10 cellular contexts compared by ENCODE assay signal in the genomic region with DNA sequence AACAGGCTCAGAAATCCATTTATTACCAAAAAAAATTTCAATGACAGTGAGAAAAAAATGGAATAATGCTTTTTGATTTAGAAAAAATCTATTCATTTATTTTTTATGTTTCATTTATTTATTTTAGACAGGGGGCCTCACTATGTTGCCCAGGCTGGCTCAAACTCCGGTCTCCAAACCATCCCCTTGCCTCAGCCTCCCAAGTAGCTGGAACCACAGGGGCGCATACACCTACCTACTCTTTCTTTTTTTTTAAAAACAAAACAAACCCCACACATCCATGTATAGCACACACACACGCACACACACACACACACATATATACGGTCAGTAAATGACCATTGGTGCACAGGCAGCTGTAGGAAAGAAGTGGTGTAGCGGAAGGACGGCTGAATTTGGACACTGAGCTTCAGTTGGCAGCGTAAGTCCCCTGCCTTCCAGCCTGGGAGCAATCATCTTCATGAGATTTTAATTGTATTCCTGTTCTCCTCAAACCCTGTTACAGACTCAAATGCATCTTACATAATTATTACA. TPM values are rescaled to one million over a fixed set of nuclear protein-coding genes. Genes with fewer than 3 reads are reported as not detected.
DNase-seq lines count a peak whose midpoint lies in the region; ATAC-seq, FAIRE-seq and TF ChIP-seq lines count a peak whose summit lies in the region.
"Had no signal": no experiment of that assay in that cellular context is flagged by ENCODE, and none has a peak within 500 bp of the region (broad histone marks: within the 10 kb centered on the region; RNA-seq: fewer than 3 reads in every experiment).

No MANE protein-coding gene starts in this region.

- H3K27ac Mint-ChIP-seq in neural progenitor cell: peak overlapping the region; percentile 99

- peaks cover 2% of the 10 kb centered on the region for H3K27me3 Mint-ChIP-seq in neural progenitor cell (ENCODE audit: insufficient read depth, low read depth)

- no peaks in the 10 kb centered on the region for H3K27me3 ChIP-seq in neural progenitor cell

- H3K4me3 Mint-ChIP-seq in neural progenitor cell: peak overlapping the region; percentile 84
- H3K4me3 Mint-ChIP-seq: CD4-positive, CD25-positive, alpha-beta regulatory T cell had no signal

- TF ChIP-seq CTCF in 22Rv1 (IDR thresholded peaks at IDR 0.05): no peak
- TF ChIP-seq CTCF in neural progenitor cell (IDR thresholded peaks at IDR 0.05): no peak

- no peak for FAIRE-seq in HTR-8/SVneo (lab: Jason Lieb, UNC)

- peak overlapping the region; percentile 76 for H3K4me2 ChIP-seq in neural progenitor cell
- H3K4me2 ChIP-seq: SK-N-SH had no signal

- no peak overlapping the region for H3K9ac ChIP-seq in neural progenitor cell
- H3K9ac ChIP-seq: SK-N-SH had no signal

- H3K4me1 Mint-ChIP-seq in neural progenitor cell: peaks cover 56% of the 10 kb centered on the region

- no peak for ATAC-seq in GM19467 (IDR thresholded peaks at IDR 0.05; ENCODE audit: unreplicated experiment)

- H3K36me3 ChIP-seq in neural progenitor cell: no peaks in the 10 kb centered on the region

- H4K20me1 ChIP-seq in neural progenitor cell (ENCODE audit: low read depth): no peaks in the 10 kb centered on the region

- H2AFZ ChIP-seq in neural progenitor cell (replicated peaks): no peak overlapping the region

- H3K27ac ChIP-seq in 22Rv1: peak overlapping the region; percentile 97
- H3K27ac ChIP-seq in neural progenitor cell: peak overlapping the region; percentile 77

- H3K4me1 ChIP-seq in neural progenitor cell: peaks cover 48% of the 10 kb centered on the region

- no peaks in the 10 kb centered on the region for H3K79me2 ChIP-seq in neural progenitor cell (ENCODE audit: low read depth)

- no peaks in the 10 kb centered on the region for H3K9me3 ChIP-seq in neural progenitor cell (ENCODE audit: low read depth)
- H3K9me3 ChIP-seq: SK-N-SH had no signal

- peaks cover 10% of the 10 kb centered on the region for H3K9me3 Mint-ChIP-seq in neural progenitor cell

- H3F3A ChIP-seq in neural progenitor cell (ENCODE audit: low read depth): peaks cover 41% of the 10 kb centered on the region

- DNase-seq in NCI-H2227 (lab: John Stamatoyannopoulos, UW; ENCODE audit: unreplicated experiment): peak; percentile 18
- peak; percentile 55 for DNase-seq in dermis blood vessel endothelial cell
- DNase-seq in neural progenitor cell (ENCODE audit: low spot score): peak; percentile 57
- no peak for DNase-seq in HTR-8/SVneo (ENCODE audit: insufficient read length, low spot score)
- no peak for DNase-seq in DMS114 treated with DMSO at 0.1 percent for 48 hours (lab: John Stamatoyannopoulos, UW; ENCODE audit: unreplicated experiment)
- DNase-seq in NCI-H345 treated with DMSO at 0.1 percent for 48 hours (lab: John Stamatoyannopoulos, UW; ENCODE audit: unreplicated experiment): no peak
- DNase-seq: SK-N-SH had no signal

- H3K4me3 ChIP-seq in neural progenitor cell: no peak overlapping the region

- H3K36me3 Mint-ChIP-seq in neural progenitor cell: peaks cover under 1% of the 10 kb centered on the region
- H3K36me3 Mint-ChIP-seq: CD4-positive, CD25-positive, alpha-beta regulatory T cell had no signal

RNA-seq across cellular contexts. Expression of a gene that starts 28.8 kb away (rescaled TPM):
- total RNA-seq in dermis blood vessel endothelial cell: 291 and 334 TPM in 2 replicates
- total RNA-seq in neural progenitor cell (ENCODE audit: low replicate concordance): 36.4 and 43.5 TPM in 2 replicates

Comparison
In these comparisons a context has a peak if more than half of its experiments do, and no peak if none do; other contexts are left out.
1. DNase-seq: peak in NCI-H2227 (single experiment), dermis blood vessel endothelial cell (single experiment) and neural progenitor cell (single experiment); none in HTR-8/SVneo (single experiment), DMS114 treated with DMSO at 0.1 percent for 48 hours (single experiment) and NCI-H345 treated with DMSO at 0.1 percent for 48 hours (single experiment).